ENCODE assay signal across 14 cellular contexts in the genomic region with DNA sequence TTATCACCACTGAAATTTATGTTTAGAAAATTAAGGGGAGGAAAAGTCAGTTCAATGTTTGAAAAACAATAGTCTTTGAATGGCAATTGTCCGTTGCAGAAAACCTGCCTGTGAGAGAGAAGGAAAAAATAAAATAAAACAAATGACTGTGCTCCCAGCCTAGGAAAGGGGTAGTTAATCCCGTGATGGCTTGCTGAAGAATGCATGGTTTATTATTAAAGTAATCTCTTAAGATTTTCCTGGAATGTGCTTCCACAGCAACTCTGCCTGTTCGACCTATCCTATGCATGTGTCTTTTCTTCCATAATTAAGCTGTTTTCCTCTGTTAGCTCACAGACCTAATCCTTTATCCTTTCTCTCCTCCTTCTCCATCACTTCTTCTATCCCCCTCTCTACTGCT. TPM values are rescaled to one million over a fixed set of nuclear protein-coding genes. Genes with fewer than 3 reads are reported as not detected.
DNase-seq lines count a peak whose midpoint lies in the region; ATAC-seq, FAIRE-seq and TF ChIP-seq lines count a peak whose summit lies in the region.
"Had no signal": no experiment of that assay in that cellular context is flagged by ENCODE, and none has a peak within 500 bp of the region (broad histone marks: within the 10 kb centered on the region; RNA-seq: fewer than 3 reads in every experiment).

No MANE protein-coding gene starts in this region.

- TF ChIP-seq CTCF in endothelial cell (IDR thresholded peaks at IDR 0.05; ENCODE audit: unreplicated experiment), result no peak
- TF ChIP-seq CTCF in neural crest cell (conservative IDR thresholded peaks at IDR 0.05), result no peak

- H3K9me3 ChIP-seq in small intestine (ENCODE audit: control insufficient read depth, low read depth), result no peaks in the 10 kb centered on the region

- 49 to 63% (median 54%) methylated on average over 3 of the region's 3 CpGs for WGBS in small intestine, 3 donors

- no peak overlapping the region for H3K4me3 Mint-ChIP-seq in endothelial cell (ENCODE audit: unreplicated experiment)
- H3K4me3 Mint-ChIP-seq in neural crest cell, result peak overlapping the region; percentile 20
- H3K4me3 Mint-ChIP-seq in effector memory CD8-positive, alpha-beta T cell, result no peak overlapping the region
- H3K4me3 Mint-ChIP-seq: activated CD8-positive, alpha-beta T cell treated with anti-CD3 and anti-CD28 coated beads for 36 hours; stimulated activated effector memory CD8-positive, alpha-beta T cell treated with anti-CD3 and anti-CD28 coated beads, Interleukin-12 subunit alpha, Interleukin-12 subunit beta, amount 100 ng/mL, for 72 hours; T-helper 17 cell had no signal

- H3K9me3 Mint-ChIP-seq in endothelial cell (ENCODE audit: unreplicated experiment) (no peaks in the 10 kb centered on the region), neural crest cell (no peaks in the 10 kb centered on the region)
- H3K9me3 Mint-ChIP-seq in effector memory CD8-positive, alpha-beta T cell, result no peaks in the 10 kb centered on the region
- H3K9me3 Mint-ChIP-seq: activated CD8-positive, alpha-beta T cell treated with anti-CD3 and anti-CD28 coated beads for 36 hours; stimulated activated effector memory CD8-positive, alpha-beta T cell treated with anti-CD3 and anti-CD28 coated beads, Interleukin-12 subunit alpha, Interleukin-12 subunit beta, amount 100 ng/mL, for 72 hours had no signal

- peaks cover 41% of the 10 kb centered on the region for H3K4me1 Mint-ChIP-seq in endothelial cell (ENCODE audit: unreplicated experiment)
- H3K4me1 Mint-ChIP-seq in neural crest cell, result peaks cover 28% of the 10 kb centered on the region
- peaks cover 0 to 4% of the 10 kb centered on the region in 2 donors for H3K4me1 Mint-ChIP-seq in effector memory CD8-positive, alpha-beta T cell (ENCODE audit: low read depth in 2 of 2)

- no peak overlapping the region for H3K27ac ChIP-seq in small intestine (ENCODE audit: low read depth in 1 of 2, low read length in 1 of 2)
- H3K27ac ChIP-seq: C4-2B had no signal

- no peak for FAIRE-seq in small intestine (lab: Jason Lieb, UNC)

- ATAC-seq in effector memory CD8-positive, alpha-beta T cell (replicated peaks), result no peak
- ATAC-seq: activated CD8-positive, alpha-beta T cell treated with anti-CD3 and anti-CD28 coated beads for 36 hours; stimulated activated effector memory CD8-positive, alpha-beta T cell treated with anti-CD3 and anti-CD28 coated beads, Interleukin-12 subunit alpha, Interleukin-12 subunit beta, amount 100 ng/mL, for 72 hours; T-helper 17 cell had no signal

- H3K27me3 Mint-ChIP-seq in endothelial cell (ENCODE audit: unreplicated experiment) (peaks cover 7% of the 10 kb centered on the region), neural crest cell (ENCODE audit: low read depth) (peaks cover 13% of the 10 kb centered on the region)
- H3K27me3 Mint-ChIP-seq in effector memory CD8-positive, alpha-beta T cell, result peaks cover 23 to 60% of the 10 kb centered on the region in 2 donors

- H3K36me3 Mint-ChIP-seq in endothelial cell (ENCODE audit: low read depth, unreplicated experiment), result peaks cover 5% of the 10 kb centered on the region
- no peaks in the 10 kb centered on the region for H3K36me3 Mint-ChIP-seq in neural crest cell (ENCODE audit: low read depth)
- H3K36me3 Mint-ChIP-seq in effector memory CD8-positive, alpha-beta T cell (ENCODE audit: insufficient read depth), result no peaks in the 10 kb centered on the region
- H3K36me3 Mint-ChIP-seq: stimulated activated effector memory CD8-positive, alpha-beta T cell treated with anti-CD3 and anti-CD28 coated beads, Interleukin-12 subunit alpha, Interleukin-12 subunit beta, amount 100 ng/mL, for 72 hours had no signal

- H3K36me3 ChIP-seq in small intestine (ENCODE audit: control insufficient read depth in 2 of 2, insufficient read depth in 2 of 2, low read length in 2 of 2), result no peaks in the 10 kb centered on the region

- H3K4me3 ChIP-seq in small intestine (ENCODE audit: low read depth in 1 of 2, low read length in 2 of 2), result no peak overlapping the region

- H3K27ac Mint-ChIP-seq in endothelial cell (ENCODE audit: unreplicated experiment) (peak overlapping the region; percentile 34), neural crest cell (ENCODE audit: unreplicated experiment) (no peak overlapping the region)
- H3K27ac Mint-ChIP-seq in effector memory CD8-positive, alpha-beta T cell, result no peak overlapping the region
- H3K27ac Mint-ChIP-seq: activated CD8-positive, alpha-beta T cell treated with anti-CD3 and anti-CD28 coated beads for 36 hours; stimulated activated effector memory CD8-positive, alpha-beta T cell treated with anti-CD3 and anti-CD28 coated beads, Interleukin-12 subunit alpha, Interleukin-12 subunit beta, amount 100 ng/mL, for 72 hours; T-helper 17 cell had no signal

- DNase-seq in AG08395 (ENCODE audit: low spot score), result peak; percentile 66
- DNase-seq in M059J (ENCODE audit: low read depth), result peak; percentile 51
- DNase-seq in endothelial cell (ENCODE audit: low spot score), result no peak
- DNase-seq in neural crest cell (ENCODE audit: low read depth, low spot score), result no peak
- no peak for DNase-seq in HuH-7 (ENCODE audit: low spot score)
- no peak for DNase-seq in effector memory CD8-positive, alpha-beta T cell
- DNase-seq in NCI-H2227 treated with DMSO at 0.1 percent for 48 hours (lab: John Stamatoyannopoulos, UW), result no peak
- DNase-seq in small intestine, result no peak
- DNase-seq: activated CD8-positive, alpha-beta T cell treated with anti-CD3 and anti-CD28 coated beads for 36 hours; activated effector memory CD4-positive, alpha-beta T cell treated with anti-CD3 and anti-CD28 coated beads, Interleukin-2, amount 50 U/mL, for 16 hours; cerebellar nuclear complex; T-helper 17 cell had no signal

- peaks cover 0 to 2% of the 10 kb centered on the region in 2 donors for H3K27me3 ChIP-seq in small intestine (ENCODE audit: control insufficient read depth in 2 of 2, insufficient read depth in 2 of 2, low read length in 2 of 2)

- H3K4me1 ChIP-seq in small intestine (ENCODE audit: control insufficient read depth in 2 of 2, insufficient read depth in 1 of 2, low read depth in 1 of 2, low read length in 1 of 2), result no peaks in the 10 kb centered on the region

RNA-seq across cellular contexts. Expression of a gene that starts 2.4 kb away (rescaled TPM):
- total RNA-seq in M059J (2014; rRNA removed; shearing (Covaris generic)), result 31.7 and 45.9 TPM in 2 replicates
- total RNA-seq in endothelial cell (ENCODE audit: unreplicated experiment) (70.7 TPM), neural crest cell (9.5 and 10.1 TPM in 2 replicates)
- polyA plus RNA-seq in small intestine, result 10 to 100 TPM in 1 of 3 donors, 1 to 10 TPM in 2; 1.1 to 11.6 (median 8.1) TPM

Comparison
In these comparisons a context has a peak if more than half of its experiments do, and no peak if none do; other contexts are left out.
1. DNase-seq: peak in AG08395 (single experiment) and M059J (single experiment); none in endothelial cell (single experiment), neural crest cell (single experiment), HuH-7 (single experiment), effector memory CD8-positive, alpha-beta T cell (0 of 3), NCI-H2227 treated with DMSO at 0.1 percent for 48 hours (single experiment) and small intestine (single experiment).